ENCODE assay signal across 30 cellular contexts in the genomic region with DNA sequence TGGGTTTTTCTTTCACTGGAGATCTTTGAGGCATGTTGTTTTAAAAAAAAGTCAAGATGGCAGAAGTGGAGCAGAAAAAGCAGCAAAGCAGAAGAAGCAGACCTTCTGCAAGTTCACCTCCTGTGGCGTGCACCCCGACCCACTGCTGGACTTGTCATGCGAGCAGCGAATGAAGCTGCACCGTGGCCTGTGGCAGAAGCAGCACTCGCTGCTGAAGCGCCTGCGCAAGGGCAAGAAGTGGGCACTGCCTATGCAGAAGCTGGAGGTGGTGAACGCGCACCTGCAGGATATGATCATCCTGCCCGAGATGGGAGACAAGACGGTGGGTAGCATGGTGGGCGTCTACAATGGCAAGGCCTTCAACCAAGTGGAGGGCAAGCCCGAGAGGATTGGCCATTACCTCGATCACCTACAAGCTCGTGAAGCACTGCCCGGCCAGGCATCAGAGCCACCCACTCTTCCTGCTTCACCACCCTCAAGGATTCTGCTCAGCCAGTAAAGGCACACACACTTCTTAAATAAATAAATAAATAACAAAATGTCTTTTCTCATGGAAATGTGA.
"Had no signal": no experiment of that assay in that cellular context is flagged by ENCODE, and none has a peak within 500 bp of the region (broad histone marks: within the 10 kb centered on the region; RNA-seq: fewer than 3 reads in every experiment).

No MANE protein-coding gene starts in this region.

- H3K4me3 ChIP-seq: adrenal gland, body of pancreas, colonic mucosa, esophagus squamous epithelium, gastroesophageal sphincter, heart right ventricle had no signal

- ATAC-seq: activated CD8-positive, alpha-beta memory T cell treated with anti-CD3 and anti-CD28 coated beads, Interleukin-2, amount 10 ng/mL, durations not matched to agents 7 days and 5 days; activated CD8-positive, alpha-beta T cell treated with anti-CD3 and anti-CD28 coated beads, Interleukin-2, amount 10 ng/mL, durations not matched to agents 7 days and 5 days; activated naive CD8-positive, alpha-beta T cell treated with anti-CD3 and anti-CD28 coated beads, Interleukin-2, amount 50 U/mL, for 24 hours; body of pancreas; gastroesophageal sphincter; WTC11 had no signal

- H3K4me1 ChIP-seq: body of pancreas, colonic mucosa, esophagus squamous epithelium had no signal

- H3K27me3 ChIP-seq: adrenal gland, body of pancreas, colonic mucosa, esophagus squamous epithelium, gastroesophageal sphincter, heart right ventricle had no signal

- H3K27ac ChIP-seq: adrenal gland, body of pancreas, colonic mucosa, epithelial cell of prostate, esophagus squamous epithelium, gastroesophageal sphincter, VCaP had no signal

- DNase-seq: activated CD4-positive, alpha-beta memory T cell treated with anti-CD3 and anti-CD28 coated beads for 36 hours; activated CD4-positive, alpha-beta T cell treated with anti-CD3 and anti-CD28 coated beads for 1 hour; activated CD4-positive, alpha-beta T cell treated with anti-CD3 and anti-CD28 coated beads for 4 hours; activated CD8-positive, alpha-beta memory T cell treated with anti-CD3 and anti-CD28 coated beads, Interleukin-2, amount 10 ng/mL, durations not matched to agents 7 days and 5 days; activated CD8-positive, alpha-beta memory T cell treated with anti-CD3 and anti-CD28 coated beads, Interleukin-2, amount 50 U/mL, for 4 hours; activated CD8-positive, alpha-beta T cell treated with anti-CD3 and anti-CD28 coated beads, Interleukin-2, amount 10 ng/mL, durations not matched to agents 7 days and 5 days; activated effector memory CD4-positive, alpha-beta T cell treated with anti-CD3 and anti-CD28 coated beads, Interleukin-2, amount 50 U/mL, for 16 hours; activated naive CD4-positive, alpha-beta T cell treated with anti-CD3 and anti-CD28 coated beads for 36 hours; activated naive CD8-positive, alpha-beta T cell treated with anti-CD3 and anti-CD28 coated beads for 36 hours; activated naive CD8-positive, alpha-beta T cell treated with anti-CD3 and anti-CD28 coated beads, Interleukin-2, amount 50 U/mL, for 24 hours; activated T-cell treated with anti-CD3 and anti-CD28 coated beads, Interleukin-2, amount 50 U/mL, for 1 hour; activated T-cell treated with anti-CD3 and anti-CD28 coated beads, Interleukin-2, amount 50 U/mL, for 48 hours; adrenal gland; amygdala; aorta; body of pancreas; caudate nucleus; colonic mucosa; effector CD8-positive, alpha-beta T cell; esophagus squamous epithelium; foreskin melanocyte; heart right ventricle; T-helper 2 cell had no signal

- H3K36me3 ChIP-seq: adrenal gland, colonic mucosa had no signal

- H3K9me3 ChIP-seq: adrenal gland, body of pancreas, colonic mucosa, esophagus squamous epithelium, gastroesophageal sphincter, heart right ventricle had no signal

- FAIRE-seq: endometrium, endothelial cell of umbilical vein, TTC549 had no signal
